Comparison of ENCODE assay signal across 14 cellular contexts in the genomic region with DNA sequence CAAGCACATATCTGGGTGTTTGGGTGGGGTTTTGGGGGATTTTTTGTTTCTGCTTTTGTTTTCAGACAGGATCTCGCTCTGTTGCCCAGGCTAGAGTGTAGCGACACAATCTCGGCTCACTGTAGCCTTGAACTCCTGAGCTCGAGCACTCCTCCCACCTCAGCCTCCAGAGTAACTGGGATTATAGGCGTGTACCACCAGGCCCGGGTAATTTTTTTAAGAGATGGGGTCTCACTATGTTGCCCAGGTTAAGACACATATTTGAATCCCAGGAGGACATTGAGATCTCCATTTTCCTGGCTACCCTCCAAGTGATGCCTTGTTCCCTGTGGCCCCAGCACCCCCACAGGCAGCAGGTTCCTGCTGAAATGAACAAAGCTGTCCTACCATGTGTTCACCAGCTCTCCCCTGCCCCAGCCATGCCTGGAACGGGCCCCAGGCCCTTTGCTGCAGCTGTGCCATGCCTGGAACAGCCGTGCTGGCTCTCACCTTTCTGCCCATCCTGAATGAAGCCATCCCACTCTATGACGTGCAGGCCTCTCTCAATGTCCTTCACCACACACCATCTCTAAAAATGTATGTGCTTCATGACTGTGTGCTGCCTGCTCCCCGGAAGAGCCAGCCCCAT. TPM values are rescaled to one million over a fixed set of nuclear protein-coding genes. Genes with fewer than 3 reads are reported as not detected.
DNase-seq lines count a peak whose midpoint lies in the region; FAIRE-seq and TF ChIP-seq lines count a peak whose summit lies in the region.
"Had no signal": no experiment of that assay in that cellular context is flagged by ENCODE, and none has a peak within 500 bp of the region (broad histone marks: within the 10 kb centered on the region; RNA-seq: fewer than 3 reads in every experiment).

No MANE protein-coding gene starts in this region.

- no peaks in the 10 kb centered on the region for H3K9me3 ChIP-seq in kidney (ENCODE audit: control insufficient read depth in 1 of 2, low read length in 2 of 2)
- peaks cover 0 to 7% of the 10 kb centered on the region in 2 donors for H3K9me3 ChIP-seq in neuronal stem cell (replicated peaks in 1 of 2; ENCODE audit: control insufficient read depth in 2 of 2, insufficient read depth in 1 of 2, low read depth in 1 of 2, low read length in 2 of 2)
- peaks cover 0 to 9% (median 2%) of the 10 kb centered on the region in 8 donors for H3K9me3 ChIP-seq in spleen
- no peaks in the 10 kb centered on the region for H3K9me3 ChIP-seq in mammary epithelial cell (replicated peaks; ENCODE audit: insufficient read depth, low read length)
- H3K9me3 ChIP-seq: Caco-2 had no signal

- dilution Hi-C loops in mammary epithelial cell (cut with HindIII; ENCODE audit: low sequenced_read_pairs), result no loop called here

- in situ Hi-C loops in GM13977 (cut with MboI; ENCODE audit: low pct_unique_long_range_greater_than_20kb, low sequenced_read_pairs, unreplicated experiment), result no loop called here
- in situ Hi-C loops in mammary epithelial cell (cut with MboI; ENCODE audit: low sequenced_read_pairs in 2 of 2), result no loop called here

- no peak overlapping the region for H2BK15ac ChIP-seq in neuronal stem cell (ENCODE audit: low read length)

- peak overlapping the region; percentile 38 for H3K18ac ChIP-seq in neuronal stem cell (ENCODE audit: low read length)

- H3K79me2 ChIP-seq in mammary epithelial cell (ENCODE audit: insufficient read depth, low read length), result no peaks in the 10 kb centered on the region

- no peaks in the 10 kb centered on the region for H3K27me3 Mint-ChIP-seq in activated CD4-positive, alpha-beta T cell treated with anti-CD3 and anti-CD28 coated beads, Interleukin-2, amount 10 ng/mL, durations not matched to agents 24 days and 14 days
- H3K27me3 Mint-ChIP-seq in activated CD4-positive, alpha-beta T cell treated with anti-CD3 and anti-CD28 coated beads, Interleukin-2, amount 10 ng/mL, durations not matched to agents 7 days and 5 days, result no peaks in the 10 kb centered on the region
- H3K27me3 Mint-ChIP-seq: CD8-positive, alpha-beta memory T cell had no signal

- DNase-seq in activated CD4-positive, alpha-beta T cell treated with anti-CD3 and anti-CD28 coated beads, Interleukin-2, amount 10 ng/mL, durations not matched to agents 24 days and 14 days, result no peak
- DNase-seq in activated CD4-positive, alpha-beta T cell treated with anti-CD3 and anti-CD28 coated beads, Interleukin-2, amount 10 ng/mL, durations not matched to agents 7 days and 5 days, result no peak
- peak; percentile 13 for DNase-seq in kidney
- DNase-seq in neuronal stem cell (ENCODE audit: low spot score), result no peak
- peak; percentile 40 for DNase-seq in spleen
- no peak for DNase-seq in GM13977 (ENCODE audit: low spot score)
- DNase-seq in mammary epithelial cell, result no peak
- no peak for DNase-seq in putamen (ENCODE audit: low spot score)
- DNase-seq: Caco-2, DND-41, GDM1 had no signal

- H3K4me2 ChIP-seq in neuronal stem cell (ENCODE audit: insufficient read depth, low read length, poor library complexity, severe bottlenecking) (no peak overlapping the region), mammary epithelial cell (ENCODE audit: insufficient read depth, low read depth, low read length) (no peak overlapping the region)

- peaks cover 0 to 3% of the 10 kb centered on the region in 2 donors for H3K36me3 ChIP-seq in kidney (ENCODE audit: control insufficient read depth in 1 of 2, insufficient read depth in 2 of 2, low read length in 2 of 2)
- peaks cover 0 to 10% of the 10 kb centered on the region in 2 donors for H3K36me3 ChIP-seq in neuronal stem cell (replicated peaks in 1 of 2; ENCODE audit: control insufficient read depth in 2 of 2, insufficient read depth in 2 of 2, low read length in 2 of 2)
- peaks cover 0 to 20% (median 1%) of the 10 kb centered on the region in 6 donors for H3K36me3 ChIP-seq in spleen
- peaks cover 5% of the 10 kb centered on the region for H3K36me3 ChIP-seq in mammary epithelial cell (ENCODE audit: insufficient read depth, low read length)

- TF ChIP-seq POLR2A in spleen (IDR thresholded peaks at IDR 0.05), result no peak

- intact Hi-C loops in activated CD4-positive, alpha-beta T cell treated with anti-CD3 and anti-CD28 coated beads, Interleukin-2, amount 10 ng/mL, durations not matched to agents 24 days and 14 days (cut with micrococcal nuclease), result no loop called here
- intact Hi-C loops in kidney (cut with DNase I), result no loop called here
- intact Hi-C loops in spleen (cut with DNase I; ENCODE audit: low total_unique reads), result no loop called here
- intact Hi-C loops in mammary epithelial cell (cut with micrococcal nuclease), result no loop called here

- peaks cover 17% of the 10 kb centered on the region for H3K9me3 Mint-ChIP-seq in activated CD4-positive, alpha-beta T cell treated with anti-CD3 and anti-CD28 coated beads, Interleukin-2, amount 10 ng/mL, durations not matched to agents 24 days and 14 days
- H3K9me3 Mint-ChIP-seq in activated CD4-positive, alpha-beta T cell treated with anti-CD3 and anti-CD28 coated beads, Interleukin-2, amount 10 ng/mL, durations not matched to agents 7 days and 5 days, result peaks cover 15% of the 10 kb centered on the region

- no peak overlapping the region for H3K4me3 Mint-ChIP-seq in activated CD4-positive, alpha-beta T cell treated with anti-CD3 and anti-CD28 coated beads, Interleukin-2, amount 10 ng/mL, durations not matched to agents 24 days and 14 days
- no peak overlapping the region for H3K4me3 Mint-ChIP-seq in activated CD4-positive, alpha-beta T cell treated with anti-CD3 and anti-CD28 coated beads, Interleukin-2, amount 10 ng/mL, durations not matched to agents 7 days and 5 days
- H3K4me3 Mint-ChIP-seq: CD8-positive, alpha-beta memory T cell had no signal

- no peak overlapping the region for H2BK5ac ChIP-seq in neuronal stem cell (ENCODE audit: low read length)

- H3K14ac ChIP-seq in neuronal stem cell (ENCODE audit: low read length), result no peak overlapping the region

- peaks cover 4% of the 10 kb centered on the region for H3K4me1 Mint-ChIP-seq in activated CD4-positive, alpha-beta T cell treated with anti-CD3 and anti-CD28 coated beads, Interleukin-2, amount 10 ng/mL, durations not matched to agents 24 days and 14 days
- no peaks in the 10 kb centered on the region for H3K4me1 Mint-ChIP-seq in activated CD4-positive, alpha-beta T cell treated with anti-CD3 and anti-CD28 coated beads, Interleukin-2, amount 10 ng/mL, durations not matched to agents 7 days and 5 days
- H3K4me1 Mint-ChIP-seq: CD8-positive, alpha-beta memory T cell had no signal

- H3K9ac ChIP-seq in kidney (ENCODE audit: low read length in 2 of 2), result no peak overlapping the region
- no peak overlapping the region for H3K9ac ChIP-seq in neuronal stem cell (ENCODE audit: low read depth, low read length, poor library complexity)
- H3K9ac ChIP-seq in mammary epithelial cell (ENCODE audit: insufficient read depth, low read length), result no peak overlapping the region

- peaks cover 30% of the 10 kb centered on the region for H3K36me3 Mint-ChIP-seq in activated CD4-positive, alpha-beta T cell treated with anti-CD3 and anti-CD28 coated beads, Interleukin-2, amount 10 ng/mL, durations not matched to agents 24 days and 14 days (ENCODE audit: low read depth)
- peaks cover 32% of the 10 kb centered on the region for H3K36me3 Mint-ChIP-seq in activated CD4-positive, alpha-beta T cell treated with anti-CD3 and anti-CD28 coated beads, Interleukin-2, amount 10 ng/mL, durations not matched to agents 7 days and 5 days (ENCODE audit: low read depth)

- H2AFZ ChIP-seq in neuronal stem cell (ENCODE audit: low read length) (no peak overlapping the region), mammary epithelial cell (ENCODE audit: low read depth, low read length) (no peak overlapping the region)

- H3K27ac Mint-ChIP-seq in activated CD4-positive, alpha-beta T cell treated with anti-CD3 and anti-CD28 coated beads, Interleukin-2, amount 10 ng/mL, durations not matched to agents 24 days and 14 days, result peak overlapping the region; percentile 56
- H3K27ac Mint-ChIP-seq in activated CD4-positive, alpha-beta T cell treated with anti-CD3 and anti-CD28 coated beads, Interleukin-2, amount 10 ng/mL, durations not matched to agents 7 days and 5 days, result no peak overlapping the region

- H3K27ac ChIP-seq in kidney (ENCODE audit: low read depth in 2 of 2, low read length in 2 of 2) (no peak overlapping the region), neuronal stem cell (replicated peaks; ENCODE audit: low read length) (no peak overlapping the region), spleen (peak overlapping the region in 3 of 8 donors; percentile 8 to 53 (median 33)), mammary epithelial cell (ENCODE audit: insufficient read depth, low read depth, low read length) (no peak overlapping the region)
- H3K27ac ChIP-seq: 22Rv1 had no signal

- H3K27me3 ChIP-seq in neuronal stem cell (ENCODE audit: control insufficient read depth in 3 of 3, insufficient read depth in 3 of 3, low read depth in 1 of 3, low read length in 3 of 3) (no peaks in the 10 kb centered on the region), spleen (replicated peaks in 1 of 7) (no peaks in the 10 kb centered on the region), mammary epithelial cell (ENCODE audit: insufficient read depth, low read length) (no peaks in the 10 kb centered on the region)

- H3K23ac ChIP-seq in neuronal stem cell (ENCODE audit: low read depth, low read length, poor library complexity), result peak overlapping the region; percentile 65

- H4K8ac ChIP-seq in neuronal stem cell (ENCODE audit: low read depth, low read length), result no peak overlapping the region

- no CpG with 5 or more reads among the region's 10 CpGs for WGBS in neuronal stem cell (ENCODE audit: extremely low coverage in 2 of 2, insufficient read length in 2 of 2, insufficient replicate concordance in 1 of 2), 2 donors
- WGBS in spleen, 5 donors, result 76 to 98% (median 81%) methylated on average over 10 of the region's 10 CpGs
- WGBS in mammary epithelial cell (ENCODE audit: low coverage, missing lambda C conversion rate), result 88% methylated on average over 8 of the region's 10 CpGs

- no peaks in the 10 kb centered on the region for H4K20me1 ChIP-seq in mammary epithelial cell (ENCODE audit: insufficient read depth, low read length)

- H3K4me1 ChIP-seq in kidney (ENCODE audit: control insufficient read depth in 1 of 2, insufficient read depth in 1 of 2, low read depth in 1 of 2, low read length in 2 of 2), result peaks cover 0 to 5% of the 10 kb centered on the region in 2 donors
- H3K4me1 ChIP-seq in neuronal stem cell (ENCODE audit: control insufficient read depth in 2 of 2, insufficient read depth in 1 of 2, low read depth in 1 of 2, low read length in 2 of 2), result peaks cover 0 to 5% of the 10 kb centered on the region in 2 donors
- peaks cover 7 to 17% (median 13%) of the 10 kb centered on the region in 6 donors for H3K4me1 ChIP-seq in spleen
- H3K4me1 ChIP-seq in mammary epithelial cell (ENCODE audit: insufficient read depth, low read length), result peaks cover 11% of the 10 kb centered on the region
- H3K4me1 ChIP-seq: Caco-2 had no signal

- BruUV-seq in mammary epithelial cell (replicated peaks; lab: Mats Ljungman, UMichigan), result no TSS peak

- no peak overlapping the region for H2BK120ac ChIP-seq in neuronal stem cell (ENCODE audit: low read depth, low read length)

- TF ChIP-seq CTCF in kidney (IDR thresholded peaks at IDR 0.05; ENCODE audit: borderline replicate concordance, extremely low read depth, insufficient read depth) (no peak), spleen (IDR thresholded peaks at IDR 0.05 in 8 of 11, conservative IDR thresholded peaks at IDR 0.05 in 3 of 11) (no peak), GM13977 (IDR thresholded peaks at IDR 0.05; ENCODE audit: extremely low read depth, insufficient read depth, missing control alignments) (no peak), mammary epithelial cell (conservative IDR thresholded peaks at IDR 0.05 in 1 of 2, IDR thresholded peaks at IDR 0.05 in 1 of 2; ENCODE audit: extremely low read depth in 1 of 2, insufficient read depth in 1 of 2, low read depth in 1 of 2, low read length in 2 of 2) (no peak)

- CTCF ChIA-PET in activated CD4-positive, alpha-beta T cell treated with anti-CD3 and anti-CD28 coated beads, Interleukin-2, amount 10 ng/mL, durations not matched to agents 7 days and 5 days (lab: Charles Lee), result interaction anchor here (1.2 kb wide), 1 partner anchor 45 kb away, joined by 3 read pairs; no protein-coding TSS in a partner anchor
- CTCF ChIA-PET in mammary epithelial cell (lab: Charles Lee; ENCODE audit: low non-redundant PET), result no interaction called here

- no peak overlapping the region for H3K4me3 ChIP-seq in kidney (ENCODE audit: low read length in 2 of 2)
- H3K4me3 ChIP-seq in neuronal stem cell (ENCODE audit: low read length in 2 of 2), result no peak overlapping the region
- no peak overlapping the region for H3K4me3 ChIP-seq in spleen
- H3K4me3 ChIP-seq in mammary epithelial cell (replicated peaks in 1 of 3; ENCODE audit: insufficient read depth in 1 of 3, low read depth in 2 of 3, low read length in 3 of 3), result no peak overlapping the region

- H3K79me1 ChIP-seq in neuronal stem cell (ENCODE audit: low read depth, low read length), result peaks cover 9% of the 10 kb centered on the region

- no peak for FAIRE-seq in kidney (lab: Jason Lieb, UNC)
- FAIRE-seq: GM12892 had no signal

- no peak overlapping the region for H2BK12ac ChIP-seq in neuronal stem cell (ENCODE audit: low read length)

- POLR2A ChIA-PET in activated CD4-positive, alpha-beta T cell treated with anti-CD3 and anti-CD28 coated beads, Interleukin-2, amount 10 ng/mL, durations not matched to agents 7 days and 5 days (lab: Charles Lee), result no interaction called here

- no peak overlapping the region for H2AK5ac ChIP-seq in neuronal stem cell (ENCODE audit: low read depth, low read length)

- H4K91ac ChIP-seq in neuronal stem cell (ENCODE audit: low read depth, low read length, poor library complexity), result no peak overlapping the region

- no peak overlapping the region for H3K4ac ChIP-seq in neuronal stem cell (ENCODE audit: low read length)

RNA-seq across cellular contexts. Expression of gene DNAAF5, which starts 55.0 kb away (rescaled TPM):
- 49.4 and 50.6 TPM in 2 replicates for total RNA-seq in activated CD4-positive, alpha-beta T cell treated with anti-CD3 and anti-CD28 coated beads, Interleukin-2, amount 10 ng/mL, durations not matched to agents 24 days and 14 days
- total RNA-seq in activated CD4-positive, alpha-beta T cell treated with anti-CD3 and anti-CD28 coated beads, Interleukin-2, amount 10 ng/mL, durations not matched to agents 7 days and 5 days, result 10 to 100 TPM; 21.0 to 23.8 TPM
- total RNA-seq in kidney (29.7 TPM), spleen (10 to 100 TPM; 13.7 to 22.4 (median 21.2) TPM), mammary epithelial cell (10 to 100 TPM; 27.8 to 34.0 TPM)
- polyA plus RNA-seq in kidney (ENCODE audit: insufficient read depth, low read depth, low replicate concordance) (11.6 TPM), spleen (1 to 10 TPM; 7.5 to 8.4 (median 7.7) TPM), mammary epithelial cell (52.4 TPM)
- 26.4 TPM for polyA plus RNA-seq in neuronal stem cell (2013, experiment 1 of 2)
- polyA plus RNA-seq in neuronal stem cell (2013, experiment 2 of 2), result 26.5 TPM
- polyA minus RNA-seq in mammary epithelial cell, result 64.4 TPM

RNA-seq across cellular contexts. Expression of gene PRKAR1B, which starts 55.6 kb away (rescaled TPM):
- 39.4 and 47.0 TPM in 2 replicates for total RNA-seq in activated CD4-positive, alpha-beta T cell treated with anti-CD3 and anti-CD28 coated beads, Interleukin-2, amount 10 ng/mL, durations not matched to agents 24 days and 14 days
- 10 to 100 TPM; 29.8 to 32.5 TPM for total RNA-seq in activated CD4-positive, alpha-beta T cell treated with anti-CD3 and anti-CD28 coated beads, Interleukin-2, amount 10 ng/mL, durations not matched to agents 7 days and 5 days
- total RNA-seq in kidney (15.9 TPM), spleen (10 to 100 TPM; 20.8 to 39.5 (median 23.8) TPM), mammary epithelial cell (10 to 100 TPM; 24.3 to 34.5 TPM)
- polyA plus RNA-seq in kidney (ENCODE audit: insufficient read depth, low read depth, low replicate concordance) (21.4 TPM), spleen (10 to 100 TPM in 2 of 3 donors, 1 to 10 TPM in 1; 9.9 to 30.2 (median 13.9) TPM), mammary epithelial cell (31.9 TPM)
- polyA plus RNA-seq in neuronal stem cell (2013, experiment 1 of 2), result 14.0 TPM
- polyA plus RNA-seq in neuronal stem cell (2013, experiment 2 of 2), result 12.9 TPM
- 39.9 TPM for polyA minus RNA-seq in mammary epithelial cell

Comparison
In these comparisons a context has a peak if more than half of its experiments do, and no peak if none do; other contexts are left out.
1. DNase-seq: peak in kidney (single experiment) and spleen (single experiment); none in activated CD4-positive, alpha-beta T cell treated with anti-CD3 and anti-CD28 coated beads, Interleukin-2, amount 10 ng/mL, durations not matched to agents 24 days and 14 days (single experiment), activated CD4-positive, alpha-beta T cell treated with anti-CD3 and anti-CD28 coated beads, Interleukin-2, amount 10 ng/mL, durations not matched to agents 7 days and 5 days (single experiment), neuronal stem cell (single experiment), GM13977 (single experiment), mammary epithelial cell (single experiment) and putamen (single experiment).